28 cellular contexts compared by ENCODE assay signal in genomic region chr10:53489783-53490182, GRCh38.
"Had no signal": no experiment of that assay in that cellular context is flagged by ENCODE, and none has a peak within 500 bp of the region (broad histone marks: within the 10 kb centered on the region; RNA-seq: fewer than 3 reads in every experiment).

No MANE protein-coding gene starts in this region.

- H3K4me2 ChIP-seq: hepatocyte had no signal

- DNase-seq: kidney glomerular epithelial cell; left cardiac atrium; left lung; lower lobe of right lung; mammary epithelial cell; mesenchymal stem cell; naive B cell; natural killer cell; nephron progenitor cell; nucleus accumbens; pancreas; posterior cingulate gyrus; retina; right cardiac atrium; spleen; stimulated activated CD4-positive, alpha-beta T cell treated with anti-CD3 and anti-CD28 coated beads, Interleukin-4, amount 100 ng/mL, for 24 hours; stimulated activated naive CD4-positive, alpha-beta T cell; tibial artery; trophoblast cell; upper lobe of right lung had no signal

- H3K27ac ChIP-seq: hepatocyte, left lung, lower lobe of right lung, pancreas, prostate gland, skin epidermis, spleen, suprapubic skin, thoracic aorta, tibial artery, upper lobe of right lung had no signal

- H3K4me1 ChIP-seq: left lung, lower lobe of right lung, pancreas, prostate gland, spleen, suprapubic skin, tibial artery, upper lobe of right lung had no signal

- H3K9me3 ChIP-seq: pancreas, prostate gland, thoracic aorta, upper lobe of right lung had no signal

- H3K4me1 Mint-ChIP-seq: naive B cell; natural killer cell; stimulated activated effector memory CD8-positive, alpha-beta T cell treated with anti-CD3 and anti-CD28 coated beads, Interleukin-12 subunit alpha, Interleukin-12 subunit beta, amount 100 ng/mL, for 72 hours had no signal

- H3K36me3 ChIP-seq: left lung, lower lobe of right lung, pancreas, prostate gland, spleen, suprapubic skin, thoracic aorta, tibial artery, upper lobe of right lung had no signal

- H2AFZ ChIP-seq: hepatocyte had no signal

- H3K4me3 Mint-ChIP-seq: mesothelial cell of epicardium; naive B cell; natural killer cell; nephron progenitor cell; stimulated activated effector memory CD8-positive, alpha-beta T cell treated with anti-CD3 and anti-CD28 coated beads, Interleukin-12 subunit alpha, Interleukin-12 subunit beta, amount 100 ng/mL, for 72 hours; stimulated activated naive CD8-positive, alpha-beta T cell treated with anti-CD3 and anti-CD28 coated beads, Interleukin-15, Interleukin-2, amounts not matched to agents 100 ng/mL and 50 ng/mL, for 24 hours had no signal

- H3K79me2 ChIP-seq: hepatocyte had no signal

- H3K27me3 Mint-ChIP-seq: naive B cell; stimulated activated naive CD8-positive, alpha-beta T cell treated with anti-CD3 and anti-CD28 coated beads, Interleukin-15, Interleukin-2, amounts not matched to agents 100 ng/mL and 50 ng/mL, for 24 hours had no signal

- H3K27ac Mint-ChIP-seq: mesothelial cell of epicardium; naive B cell; natural killer cell; stimulated activated effector memory CD8-positive, alpha-beta T cell treated with anti-CD3 and anti-CD28 coated beads, Interleukin-12 subunit alpha, Interleukin-12 subunit beta, amount 100 ng/mL, for 72 hours; stimulated activated naive CD8-positive, alpha-beta T cell treated with anti-CD3 and anti-CD28 coated beads, Interleukin-15, Interleukin-2, amounts not matched to agents 100 ng/mL and 50 ng/mL, for 24 hours had no signal

- H3K27me3 ChIP-seq: hepatocyte, left lung, pancreas, spleen, suprapubic skin, tibial artery, upper lobe of right lung had no signal

- H3K36me3 Mint-ChIP-seq: stimulated activated effector memory CD8-positive, alpha-beta T cell treated with anti-CD3 and anti-CD28 coated beads, Interleukin-12 subunit alpha, Interleukin-12 subunit beta, amount 100 ng/mL, for 72 hours had no signal

- H3K4me3 ChIP-seq: hepatocyte, left lung, lower lobe of right lung, pancreas, prostate gland, skin epidermis, spleen, suprapubic skin, thoracic aorta, tibial artery, upper lobe of right lung had no signal
